ENCODE assay signal across 8 cellular contexts in genomic region chr10:74176380-74177139, GRCh38. TPM values are rescaled to one million over a fixed set of nuclear protein-coding genes. Genes with fewer than 3 reads are reported as not detected.
DNase-seq lines count a peak whose midpoint lies in the region; ATAC-seq and TF ChIP-seq lines count a peak whose summit lies in the region.

No MANE protein-coding gene starts in this region.

- ATAC-seq in stimulated activated naive CD8-positive, alpha-beta T cell treated with anti-CD3 and anti-CD28 coated beads, Interleukin-15, amount 100 ng/mL, for 72 hours: peak; percentile 94

- H3K27ac Mint-ChIP-seq in stimulated activated naive CD8-positive, alpha-beta T cell treated with anti-CD3 and anti-CD28 coated beads, Interleukin-15, amount 100 ng/mL, for 72 hours: peak overlapping the region; percentile 97 to 99

- H3F3A ChIP-seq in neural cell (ENCODE audit: insufficient read depth, low read length, poor library complexity, severe bottlenecking): peaks cover 3% of the 10 kb centered on the region

- peak overlapping the region; percentile 74 for H3K4me3 ChIP-seq in HAP-1
- peak overlapping the region; percentile 55 for H3K4me3 ChIP-seq in MG63
- peak overlapping the region; percentile 97 for H3K4me3 ChIP-seq in fibroblast of villous mesenchyme (ENCODE audit: low read depth, low read length)
- H3K4me3 ChIP-seq in neural cell (ENCODE audit: low read length): peak overlapping the region; percentile 82

- H3K79me2 ChIP-seq in neural cell (replicated peaks; ENCODE audit: insufficient read depth, low read length): peaks cover 3% of the 10 kb centered on the region

- peaks cover 37% of the 10 kb centered on the region for H3K4me1 ChIP-seq in HAP-1

- H3K4me3 Mint-ChIP-seq in stimulated activated naive CD8-positive, alpha-beta T cell treated with anti-CD3 and anti-CD28 coated beads, Interleukin-15, amount 100 ng/mL, for 72 hours: peak overlapping the region; percentile 91 to 97

- no peaks in the 10 kb centered on the region for H3K9me3 ChIP-seq in HAP-1
- H3K9me3 ChIP-seq in MG63: no peaks in the 10 kb centered on the region
- no peaks in the 10 kb centered on the region for H3K9me3 ChIP-seq in neural cell (ENCODE audit: low read length)

- H3K27me3 ChIP-seq in HAP-1 (ENCODE audit: low read depth) (no peaks in the 10 kb centered on the region), MG63 (no peaks in the 10 kb centered on the region), neural cell (ENCODE audit: insufficient read depth, low read depth, low read length) (no peaks in the 10 kb centered on the region)

- H3K4me1 Mint-ChIP-seq in stimulated activated naive CD8-positive, alpha-beta T cell treated with anti-CD3 and anti-CD28 coated beads, Interleukin-15, amount 100 ng/mL, for 72 hours: peaks cover 45% of the 10 kb centered on the region

- H3K4me2 ChIP-seq in neural cell (ENCODE audit: low read length): peak overlapping the region; percentile 72

- peak; percentile 56 for TF ChIP-seq EP300 in neural cell (conservative IDR thresholded peaks at IDR 0.05; ENCODE audit: poor library complexity, severe bottlenecking)

- peak overlapping the region; percentile 69 for H3K27ac ChIP-seq in neural cell (ENCODE audit: low read length)

- no peaks in the 10 kb centered on the region for H3K9me2 ChIP-seq in neural cell (ENCODE audit: insufficient read depth, low read length)

- in situ Hi-C loops in G401 (cut with HindIII; ENCODE audit: low sequenced_read_pairs) (no loop called here), HAP-1 (cut with MboI; ENCODE audit: low sequenced_read_pairs) (no loop called here)

- TF ChIP-seq RAD21 in neural cell (conservative IDR thresholded peaks at IDR 0.05): peak; percentile 42

- no peaks in the 10 kb centered on the region for H3K27me3 Mint-ChIP-seq in stimulated activated naive CD8-positive, alpha-beta T cell treated with anti-CD3 and anti-CD28 coated beads, Interleukin-15, amount 100 ng/mL, for 72 hours

- no peaks in the 10 kb centered on the region for H3K36me3 ChIP-seq in HAP-1 (replicated peaks)
- no peaks in the 10 kb centered on the region for H3K36me3 ChIP-seq in MG63
- H3K36me3 ChIP-seq in neural cell (ENCODE audit: insufficient read depth, low read length): no peaks in the 10 kb centered on the region

- H4K20me1 ChIP-seq in neural cell (ENCODE audit: insufficient read depth): no peaks in the 10 kb centered on the region

- DNase-seq in G401 (ENCODE audit: low spot score) (peak; percentile 97), HAP-1 (ENCODE audit: low spot score in 2 of 2) (peak; percentile 94 to 96), MG63 (peak; percentile 95), SHP77 (lab: John Stamatoyannopoulos, UW) (peak; percentile 88 to 93), activated gamma-delta T cell (lab: John Stamatoyannopoulos, UW) (peak; percentile 97), fibroblast of villous mesenchyme (ENCODE audit: low read depth) (peak; percentile 94)
- peak; percentile 95 to 96 for DNase-seq in stimulated activated naive CD8-positive, alpha-beta T cell treated with anti-CD3 and anti-CD28 coated beads, Interleukin-15, amount 100 ng/mL, for 72 hours

- no peak for TF ChIP-seq CTCF in fibroblast of villous mesenchyme (IDR thresholded peaks at IDR 0.05; ENCODE audit: insufficient read depth, low read depth, low read length)
- TF ChIP-seq CTCF in neural cell (IDR thresholded peaks at IDR 0.05; ENCODE audit: poor library complexity, severe bottlenecking): no peak

- peak overlapping the region; percentile 41 for H2AFZ ChIP-seq in neural cell (ENCODE audit: low read depth, low read length)

- no peaks in the 10 kb centered on the region for H3K9me3 Mint-ChIP-seq in stimulated activated naive CD8-positive, alpha-beta T cell treated with anti-CD3 and anti-CD28 coated beads, Interleukin-15, amount 100 ng/mL, for 72 hours

- peak overlapping the region; percentile 74 for H3K9ac ChIP-seq in neural cell (ENCODE audit: low read length)

TF ChIP-seq in neural cell, 6 proteins besides CTCF, POLR2A, EP300 and RAD21:
- TF ChIP-seq EZH2 (IDR thresholded peaks at IDR 0.05; ENCODE audit: borderline replicate concordance, insufficient read depth, low read length, poor library complexity, severe bottlenecking) (no peak), REST (IDR thresholded peaks at IDR 0.05; ENCODE audit: borderline replicate concordance) (peak; percentile 72), TAF1 (IDR thresholded peaks at IDR 0.05; ENCODE audit: low read depth) (peak; percentile 77), SMC3 (conservative IDR thresholded peaks at IDR 0.05; ENCODE audit: poor library complexity) (peak; percentile 54), MXI1 (conservative IDR thresholded peaks at IDR 0.05; ENCODE audit: poor library complexity, severe bottlenecking) (peak; percentile 95), POLR2AphosphoS5 (IDR thresholded peaks at IDR 0.05) (peak; percentile 78)

RNA-seq across cellular contexts. Expression of gene ADK, which starts 25.5 kb away (rescaled TPM):
- total RNA-seq in G401 (2014; rRNA removed; shearing (Covaris generic)): 96.2 and 99.5 TPM in 2 replicates
- 18.1 and 26.5 TPM in 2 replicates for total RNA-seq in MG63 (2014; rRNA removed; shearing (Covaris generic); ENCODE audit: low replicate concordance)
- 41.6 and 57.9 TPM in 2 replicates for total RNA-seq in fibroblast of villous mesenchyme
- 15.3 and 19.5 TPM in 2 replicates for polyA plus RNA-seq in neural cell
- 35.8 and 37.6 TPM in 2 replicates for polyA minus RNA-seq in neural cell

RNA-seq across cellular contexts. Expression of gene AP3M1, which starts 25.9 kb away (rescaled TPM):
- 4.0 and 10.9 TPM in 2 replicates for total RNA-seq in G401 (2014; rRNA removed; shearing (Covaris generic))
- total RNA-seq in MG63 (2014; rRNA removed; shearing (Covaris generic); ENCODE audit: low replicate concordance): 3.6 and 5.5 TPM in 2 replicates
- total RNA-seq in fibroblast of villous mesenchyme: 29.0 and 51.4 TPM in 2 replicates
- 26.7 and 28.1 TPM in 2 replicates for polyA plus RNA-seq in neural cell
- polyA minus RNA-seq in neural cell: 61.6 and 65.5 TPM in 2 replicates

Comparison
In these comparisons a context has a peak if more than half of its experiments do, and no peak if none do; other contexts are left out.
1. Peak in every context shown above with its lines: DNase-seq, ATAC-seq, H3K4me3 ChIP-seq and H3K27ac ChIP-seq.